18 cellular contexts compared by ENCODE assay signal in genomic region chr2:3290655-3291054, GRCh38.
A peak's percentile ranks its signal among the peaks of the same experiment; 100 is the strongest.
DNase-seq lines count a peak whose midpoint lies in the region; ATAC-seq and TF ChIP-seq lines count a peak whose summit lies in the region.
"Had no signal": no experiment of that assay in that cellular context is flagged by ENCODE, and none has a peak within 500 bp of the region (broad histone marks: within the 10 kb centered on the region; RNA-seq: fewer than 3 reads in every experiment).

No MANE protein-coding gene starts in this region.

- no peak for TF ChIP-seq CTCF in endodermal cell (conservative IDR thresholded peaks at IDR 0.05)
- TF ChIP-seq CTCF in osteoblast (IDR thresholded peaks at IDR 0.05; ENCODE audit: extremely low read depth, low read depth, low read length): no peak
- TF ChIP-seq CTCF in thyroid gland (IDR thresholded peaks at IDR 0.05): no peak

- H3K4me2 ChIP-seq in osteoblast (ENCODE audit: insufficient read depth, low read length): no peak overlapping the region

- intact Hi-C loops in left ventricle myocardium superior (cut with micrococcal nuclease): no loop called here
- intact Hi-C loops in cardiac septum (cut with DNase I): no loop called here
- intact Hi-C loops in thyroid gland (cut with DNase I): no loop called here

- DNase-seq in left ventricle myocardium superior (peak; percentile 8), cardiac septum (ENCODE audit: low spot score) (no peak), endodermal cell (no peak), osteoblast (ENCODE audit: insufficient read length, low spot score, missing footprints) (peak; percentile 58), thyroid gland (peak; percentile 85 to 87)
- DNase-seq in activated CD4-positive, alpha-beta T cell treated with anti-CD3 and anti-CD28 coated beads, Interleukin-2, amount 50 U/mL, for 1 hour: no peak
- DNase-seq: AML-193; CD4-positive, alpha-beta memory T cell; IMR-90; Kasumi-1; NCI-H1105 treated with DMSO at 0.1 percent for 48 hours; NCI-H1930; NCI-H2171; NCI-H446 treated with DMSO at 0.1 percent for 48 hours; NCI-H82; SHP77 treated with DMSO at 0.1 percent for 48 hours had no signal

- no peak for ATAC-seq in left ventricle myocardium superior
- ATAC-seq in HG03108 (IDR thresholded peaks at IDR 0.05; ENCODE audit: unreplicated experiment): no peak
- ATAC-seq in HG02973 (IDR thresholded peaks at IDR 0.05; ENCODE audit: unreplicated experiment): no peak

- H3K36me3 Mint-ChIP-seq in endodermal cell (ENCODE audit: low read depth): peaks cover 17% of the 10 kb centered on the region

- H3K4me3 ChIP-seq in endodermal cell (ENCODE audit: low read length) (no peak overlapping the region), osteoblast (ENCODE audit: insufficient read depth, low read length) (no peak overlapping the region), thyroid gland (replicated peaks in 1 of 3) (no peak overlapping the region)

- H2AFZ ChIP-seq in osteoblast (ENCODE audit: low read length): no peak overlapping the region

- TF ChIP-seq POLR2A in thyroid gland (IDR thresholded peaks at IDR 0.05): no peak

- H3K27ac ChIP-seq in endodermal cell (ENCODE audit: low read depth, low read length) (peak overlapping the region; percentile 49), osteoblast (ENCODE audit: low read depth, low read length) (no peak overlapping the region), thyroid gland (peak overlapping the region in 2 of 3 donors; percentile 78 to 81)

- H3K4me1 Mint-ChIP-seq in endodermal cell: no peaks in the 10 kb centered on the region

- H3K27me3 Mint-ChIP-seq in endodermal cell (ENCODE audit: insufficient read depth): no peaks in the 10 kb centered on the region
- H3K27me3 Mint-ChIP-seq: CD4-positive, alpha-beta memory T cell had no signal

- 93 to 96% methylated on average over 11 to 12 of the region's 12 CpGs for WGBS in endodermal cell (ENCODE audit: insufficient coverage in 1 of 2, insufficient read length in 1 of 2), 2 experiments
- WGBS in thyroid gland, 2 donors: 13 to 18% methylated on average over 5 to 12 of the region's 12 CpGs

- no peak overlapping the region for H3K27ac Mint-ChIP-seq in endodermal cell

- H3K4me3 Mint-ChIP-seq in endodermal cell: no peak overlapping the region
- H3K4me3 Mint-ChIP-seq: CD4-positive, alpha-beta memory T cell had no signal

- no peaks in the 10 kb centered on the region for H3K4me1 ChIP-seq in endodermal cell (ENCODE audit: control insufficient read depth, insufficient read depth, low read length)
- no peaks in the 10 kb centered on the region for H3K4me1 ChIP-seq in osteoblast (ENCODE audit: insufficient read depth, low read length)
- H3K4me1 ChIP-seq in thyroid gland: peaks cover 29 to 39% of the 10 kb centered on the region in 2 donors

- no peaks in the 10 kb centered on the region for H3K79me2 ChIP-seq in osteoblast (ENCODE audit: insufficient read depth, low read length)

- H3K9me3 ChIP-seq in endodermal cell (ENCODE audit: control insufficient read depth, low read length) (no peaks in the 10 kb centered on the region), osteoblast (ENCODE audit: low read depth, low read length) (no peaks in the 10 kb centered on the region), thyroid gland (no peaks in the 10 kb centered on the region)

- H3K36me3 ChIP-seq in endodermal cell (ENCODE audit: control insufficient read depth, insufficient read depth, low read length) (no peaks in the 10 kb centered on the region), osteoblast (ENCODE audit: insufficient read depth, low read length) (no peaks in the 10 kb centered on the region), thyroid gland (no peaks in the 10 kb centered on the region)

- peaks cover 6% of the 10 kb centered on the region for H4K20me1 ChIP-seq in osteoblast (ENCODE audit: insufficient read depth, low read length)

- H3K9ac ChIP-seq in endodermal cell (ENCODE audit: extremely low read depth, low read length, poor library complexity, severe bottlenecking): no peak overlapping the region

- peaks cover 8% of the 10 kb centered on the region for H3K9me3 Mint-ChIP-seq in endodermal cell

- H3K27me3 ChIP-seq in endodermal cell (ENCODE audit: control insufficient read depth, insufficient read depth, low read length, poor library complexity, severe bottlenecking) (no peaks in the 10 kb centered on the region), osteoblast (ENCODE audit: insufficient read depth, low read length) (no peaks in the 10 kb centered on the region), thyroid gland (no peaks in the 10 kb centered on the region)

Comparison
In these comparisons a context has a peak if more than half of its experiments do, and no peak if none do; other contexts are left out.
1. DNase-seq: peak in left ventricle myocardium superior (single experiment), osteoblast (single experiment) and thyroid gland (2 of 2); none in cardiac septum (single experiment), endodermal cell (single experiment) and activated CD4-positive, alpha-beta T cell treated with anti-CD3 and anti-CD28 coated beads, Interleukin-2, amount 50 U/mL, for 1 hour (single experiment).